Comparison of ENCODE assay signal across 21 cellular contexts in genomic region chr5:27876071-27876470, GRCh38.
"Had no signal": no experiment of that assay in that cellular context is flagged by ENCODE, and none has a peak within 500 bp of the region (broad histone marks: within the 10 kb centered on the region; RNA-seq: fewer than 3 reads in every experiment).

No MANE protein-coding gene starts in this region.

- H3K9me3 ChIP-seq: tibial artery had no signal

- H3K27ac ChIP-seq: cardiac muscle cell, dorsolateral prefrontal cortex, left ventricle myocardium inferior, tibial artery had no signal

- DNase-seq: activated CD4-positive, alpha-beta T cell treated with anti-CD3 and anti-CD28 coated beads, Interleukin-2, amount 10 ng/mL, durations not matched to agents 7 days and 5 days; activated CD8-positive, alpha-beta memory T cell treated with anti-CD3 and anti-CD28 coated beads, Interleukin-2, amount 50 U/mL, for 4 hours; activated CD8-positive, alpha-beta T cell treated with anti-CD3 and anti-CD28 coated beads, Interleukin-2, amount 10 ng/mL, durations not matched to agents 7 days and 5 days; activated effector memory CD4-positive, alpha-beta T cell treated with Interleukin-2 at 50 U/mL for 16 hours; activated naive CD4-positive, alpha-beta T cell treated with anti-CD3 and anti-CD28 coated beads, Interleukin-2, amount 10 ng/mL, durations not matched to agents 7 days and 5 days; activated naive CD8-positive, alpha-beta T cell treated with anti-CD3 and anti-CD28 coated beads, Interleukin-2, amount 50 U/mL, for 24 hours; activated T-cell treated with anti-CD3 and anti-CD28 coated beads, Interleukin-2, amount 50 U/mL, for 4 hours; aorta; dorsolateral prefrontal cortex; foreskin melanocyte; hypothalamus; kidney; left ventricle myocardium inferior; stimulated activated CD4-positive, alpha-beta T cell treated with anti-CD3 and anti-CD28 coated beads, Interleukin-12 subunit alpha, Interleukin-12 subunit beta, amount 100 ng/mL, for 4 hours; stimulated activated CD4-positive, alpha-beta T cell treated with anti-CD3 and anti-CD28 coated beads, Interleukin-2, amount 100 ng/mL, for 24 hours; stimulated activated naive CD4-positive, alpha-beta T cell treated with Interleukin-2 at 50 U/mL for 16 hours; T-helper 1 cell; T1000; tibial artery had no signal

- H3K36me3 ChIP-seq: cardiac muscle cell, left ventricle myocardium inferior, tibial artery had no signal

- H3K4me1 ChIP-seq: left ventricle myocardium inferior, tibial artery had no signal

- H3K27me3 ChIP-seq: cardiac muscle cell, dorsolateral prefrontal cortex, tibial artery had no signal

- H3K4me3 ChIP-seq: cardiac muscle cell, dorsolateral prefrontal cortex, left ventricle myocardium inferior, tibial artery had no signal

- ATAC-seq: activated CD4-positive, CD25-positive, alpha-beta regulatory T cell treated with anti-CD3 and anti-CD28 coated beads, Interleukin-2, amount 50 U/mL, for 24 hours; activated CD8-positive, alpha-beta T cell treated with anti-CD3 and anti-CD28 coated beads, Interleukin-2, amount 10 ng/mL, durations not matched to agents 7 days and 5 days; activated naive CD8-positive, alpha-beta T cell treated with anti-CD3 and anti-CD28 coated beads, Interleukin-2, amount 50 U/mL, for 24 hours; activated T-cell treated with anti-CD3 and anti-CD28 coated beads, Interleukin-2, amount 50 U/mL, for 4 hours had no signal
